22 cellular contexts compared by ENCODE assay signal in the genomic region with DNA sequence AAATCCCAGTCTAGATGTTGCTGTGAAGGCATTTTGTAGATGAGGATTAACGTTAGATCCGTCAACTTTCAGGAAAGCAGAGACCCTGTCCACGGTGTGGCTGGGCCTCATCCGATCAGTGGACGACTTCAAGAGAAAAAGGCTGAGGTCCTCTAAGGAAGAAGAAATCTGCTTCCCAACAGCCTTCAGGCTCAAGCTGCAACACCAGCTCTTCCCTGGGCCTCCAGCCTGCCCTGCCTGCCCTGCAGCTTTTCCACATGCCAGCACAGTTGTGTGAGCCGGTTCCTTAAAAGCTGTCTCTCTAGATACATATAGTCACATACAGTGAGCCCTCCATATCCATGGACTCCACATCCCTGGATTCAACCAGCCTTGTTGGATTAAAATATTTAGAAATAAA. TPM values are rescaled to one million over a fixed set of nuclear protein-coding genes. Genes with fewer than 3 reads are reported as not detected.
"Had no signal": no experiment of that assay in that cellular context is flagged by ENCODE, and none has a peak within 500 bp of the region (broad histone marks: within the 10 kb centered on the region; RNA-seq: fewer than 3 reads in every experiment).

No MANE protein-coding gene starts in this region.

- H3K27ac Mint-ChIP-seq: natural killer cell treated with Interleukin-12 subunit alpha and Interleukin-12 subunit beta and Interleukin-15 and Interleukin-18, amount 100 ng/mL, for 72 hours; stimulated activated effector memory CD8-positive, alpha-beta T cell treated with anti-CD3 and anti-CD28 coated beads, Interleukin-12 subunit alpha, Interleukin-12 subunit beta, amount 100 ng/mL, for 72 hours had no signal

- H3K4me3 Mint-ChIP-seq: natural killer cell treated with Interleukin-12 subunit alpha and Interleukin-12 subunit beta and Interleukin-15 and Interleukin-18, amount 100 ng/mL, for 72 hours; neural progenitor cell; stimulated activated effector memory CD8-positive, alpha-beta T cell treated with anti-CD3 and anti-CD28 coated beads, Interleukin-12 subunit alpha, Interleukin-12 subunit beta, amount 100 ng/mL, for 72 hours had no signal

- H3K4me2 ChIP-seq: neural progenitor cell had no signal

- DNase-seq: cortex of kidney; dorsolateral prefrontal cortex; effector CD8-positive, alpha-beta T cell; gastrocnemius medialis; midbrain; nucleus accumbens; ovary; small intestine; stimulated activated CD4-positive, alpha-beta T cell treated with anti-CD3 and anti-CD28 coated beads, Interleukin-4, amount 100 ng/mL, for 1 hour; stimulated activated CD8-positive, alpha-beta memory T cell treated with anti-CD3 and anti-CD28 coated beads, Interleukin-4, amount 100 ng/mL, for 48 hours; stimulated activated naive CD8-positive, alpha-beta T cell treated with anti-CD3 and anti-CD28 coated beads, Interleukin-15, Interleukin-2, amounts not matched to agents 100 U/mL and 50 U/mL, for 24 hours; thyroid gland; upper lobe of left lung had no signal

- H3K27me3 Mint-ChIP-seq: natural killer cell treated with Interleukin-12 subunit alpha and Interleukin-12 subunit beta and Interleukin-15 and Interleukin-18, amount 100 ng/mL, for 72 hours had no signal

- H3K9me3 ChIP-seq: gastrocnemius medialis, left lung, ovary, suprapubic skin, thyroid gland, upper lobe of left lung, uterus had no signal

- ATAC-seq: esophagus mucosa; gastrocnemius medialis; natural killer cell treated with Interleukin-12 subunit alpha and Interleukin-12 subunit beta and Interleukin-15 and Interleukin-18, amount 100 ng/mL, for 72 hours; stimulated activated naive CD8-positive, alpha-beta T cell treated with anti-CD3 and anti-CD28 coated beads, Interleukin-15, Interleukin-2, amounts not matched to agents 100 U/mL and 50 U/mL, for 24 hours had no signal

- H3K4me3 ChIP-seq: dorsolateral prefrontal cortex, gastrocnemius medialis, left lung, lung, neural progenitor cell, ovary, suprapubic skin, thyroid gland, upper lobe of left lung, uterus had no signal

- H3K4me1 ChIP-seq: gastrocnemius medialis, left lung, suprapubic skin, upper lobe of left lung, uterus had no signal

- H3K27ac ChIP-seq: dorsolateral prefrontal cortex, gastrocnemius medialis, left lung, neural progenitor cell, ovary, suprapubic skin, thyroid gland, upper lobe of left lung, uterus had no signal

- H3K4me1 Mint-ChIP-seq: stimulated activated effector memory CD8-positive, alpha-beta T cell treated with anti-CD3 and anti-CD28 coated beads, Interleukin-12 subunit alpha, Interleukin-12 subunit beta, amount 100 ng/mL, for 72 hours had no signal

- H3K27me3 ChIP-seq: left lung, neural progenitor cell, ovary, thyroid gland, upper lobe of left lung, uterus had no signal

- H3K9ac ChIP-seq: neural progenitor cell had no signal

- H3K36me3 ChIP-seq: gastrocnemius medialis, left lung, neural progenitor cell, ovary, suprapubic skin, thyroid gland, upper lobe of left lung, uterus had no signal

- FAIRE-seq: keratinocyte, small intestine had no signal

- H3K9me3 Mint-ChIP-seq: neural progenitor cell had no signal

- H2AFZ ChIP-seq: neural progenitor cell had no signal

- H3K36me3 Mint-ChIP-seq: natural killer cell treated with Interleukin-12 subunit alpha and Interleukin-12 subunit beta and Interleukin-15 and Interleukin-18, amount 100 ng/mL, for 72 hours; neural progenitor cell; stimulated activated effector memory CD8-positive, alpha-beta T cell treated with anti-CD3 and anti-CD28 coated beads, Interleukin-12 subunit alpha, Interleukin-12 subunit beta, amount 100 ng/mL, for 72 hours had no signal

RNA-seq across cellular contexts. Expression of a gene that starts 14.1 kb away (rescaled TPM):
- total RNA-seq: natural killer cell treated with Interleukin-12 subunit alpha and Interleukin-12 subunit beta and Interleukin-15 and Interleukin-18, amount 100 ng/mL, for 72 hours had no signal
- polyA plus RNA-seq: keratinocyte had no signal
